In the genomic region with DNA sequence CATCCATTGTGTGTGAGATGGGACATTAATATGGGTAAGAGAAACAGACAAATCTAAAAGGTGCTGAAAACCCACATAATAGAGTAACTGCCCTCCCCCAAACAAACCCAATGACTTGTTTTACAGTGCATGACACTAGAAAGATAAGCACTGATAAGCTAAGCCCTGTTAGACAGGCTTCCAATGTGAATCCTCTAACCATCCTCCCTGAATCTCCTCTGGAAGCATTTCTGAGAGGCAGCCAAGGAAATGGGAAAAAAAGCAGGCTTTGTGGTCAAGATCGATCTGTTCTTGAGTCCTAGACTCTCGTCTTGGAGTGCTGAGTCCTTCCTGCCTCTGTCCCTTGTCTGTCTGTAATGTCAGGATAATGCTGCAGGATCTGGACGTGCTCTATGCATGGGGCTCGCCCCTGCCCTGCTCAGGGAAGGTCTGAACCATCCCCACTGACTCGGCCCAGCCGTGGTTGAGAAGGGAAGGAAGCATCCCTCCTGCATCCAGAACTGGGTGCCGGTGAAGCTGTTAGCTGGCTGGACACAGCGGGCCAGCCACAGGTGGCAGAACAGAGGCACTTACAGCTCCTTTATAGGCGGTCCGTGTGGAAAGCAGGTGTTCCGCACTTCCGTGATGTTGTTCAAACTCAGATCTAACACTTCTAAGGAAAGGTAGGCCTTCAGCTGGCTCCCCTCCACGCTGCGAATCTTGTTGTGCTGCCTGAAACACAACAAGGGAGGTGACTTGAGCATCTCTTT, we compare ENCODE assay signal across 13 cellular contexts.
DNase-seq lines count a peak whose midpoint lies in the region; ATAC-seq and TF ChIP-seq lines count a peak whose summit lies in the region.
"Had no signal": no experiment of that assay in that cellular context is flagged by ENCODE, and none has a peak within 500 bp of the region (broad histone marks: within the 10 kb centered on the region; RNA-seq: fewer than 3 reads in every experiment).

No MANE protein-coding gene starts in this region.

- no peaks in the 10 kb centered on the region for H3K27me3 ChIP-seq in GM23338 (ENCODE audit: insufficient read depth)
- H3K27me3 ChIP-seq in gastroesophageal sphincter, result no peaks in the 10 kb centered on the region
- H3K27me3 ChIP-seq in sigmoid colon, result no peaks in the 10 kb centered on the region

- H3F3A ChIP-seq in GM23338 (replicated peaks; ENCODE audit: low read depth), result no peaks in the 10 kb centered on the region

- H3K27ac ChIP-seq in GM23338 (ENCODE audit: low read depth) (0 out of 2 replicates have a peak overlapping the region, but pooled peaks have one; percentile 59), gastroesophageal sphincter (peak overlapping the region; percentile 39 to 82 (median 62)), sigmoid colon (peak overlapping the region; percentile 68 to 95 (median 86))

- H2AFZ ChIP-seq in GM23338, result no peak overlapping the region

- H3K4me3 Mint-ChIP-seq in GM23338 (no peak overlapping the region), WTC11 (no peak overlapping the region)

- CTCF ChIA-PET in WTC11 (lab: Charles Lee), result interaction anchor here (2.2 kb wide), 1 partner anchor 9 kb away, joined by 9 read pairs; no protein-coding TSS in a partner anchor

- peaks cover 24% of the 10 kb centered on the region for H4K20me1 ChIP-seq in GM23338 (replicated peaks; ENCODE audit: insufficient read depth)

- H3K4me1 ChIP-seq in GM23338 (ENCODE audit: insufficient read depth) (peaks cover 10% of the 10 kb centered on the region), gastroesophageal sphincter (peaks cover 3 to 93% (median 30%) of the 10 kb centered on the region in 3 donors), sigmoid colon (peaks cover 0 to 91% (median 88%) of the 10 kb centered on the region in 4 donors)

- TF ChIP-seq POLR2A in gastroesophageal sphincter (IDR thresholded peaks at IDR 0.05) (no peak), sigmoid colon (IDR thresholded peaks at IDR 0.05) (no peak), erythroblast (IDR thresholded peaks at IDR 0.05; ENCODE audit: low read length) (no peak)

- ATAC-seq in GM23338, result no peak
- ATAC-seq in WTC11, result no peak
- ATAC-seq in gastroesophageal sphincter, result no peak
- ATAC-seq in GM18511 (IDR thresholded peaks at IDR 0.05; ENCODE audit: unreplicated experiment), result no peak
- no peak for ATAC-seq in GM18873 (IDR thresholded peaks at IDR 0.05; ENCODE audit: low FRiP score, unreplicated experiment)

- H3K9me2 ChIP-seq in GM23338 (ENCODE audit: insufficient read depth), result no peaks in the 10 kb centered on the region

- H3K4me1 Mint-ChIP-seq in GM23338, result peaks cover 61% of the 10 kb centered on the region
- peaks cover 48% of the 10 kb centered on the region for H3K4me1 Mint-ChIP-seq in WTC11

- H3K9me3 ChIP-seq in gastroesophageal sphincter (no peaks in the 10 kb centered on the region), sigmoid colon (no peaks in the 10 kb centered on the region)

- peaks cover 70% of the 10 kb centered on the region for H3K79me2 ChIP-seq in GM23338 (replicated peaks; ENCODE audit: insufficient read depth)

- peaks cover 12% of the 10 kb centered on the region for H3K27me3 Mint-ChIP-seq in GM23338 (ENCODE audit: insufficient read depth, low read depth, poor library complexity)
- H3K27me3 Mint-ChIP-seq in WTC11 (ENCODE audit: low read depth), result peaks cover 6% of the 10 kb centered on the region

- no peak for TF ChIP-seq EP300 in gastroesophageal sphincter (IDR thresholded peaks at IDR 0.05)
- TF ChIP-seq EP300 in sigmoid colon (IDR thresholded peaks at IDR 0.05), result no peak

- POLR2A ChIA-PET in WTC11 (lab: Charles Lee), result interaction anchor here (0.9 kb wide), 1 partner anchor 26 kb away, joined by 4 read pairs; no protein-coding TSS in a partner anchor

- no peak for DNase-seq in GM23338 (ENCODE audit: low spot score)
- no peak for DNase-seq in WTC11 (ENCODE audit: low spot score)
- DNase-seq in sigmoid colon, result no peak
- DNase-seq in erythroblast (lab: John Stamatoyannopoulos, UW), result no peak
- DNase-seq in activated T-cell treated with anti-CD3 and anti-CD28 coated beads for 4 hours, result no peak
- DNase-seq: activated effector memory CD4-positive, alpha-beta T cell treated with anti-CD3 and anti-CD28 coated beads, Interleukin-2, amount 50 U/mL, for 16 hours; mammary epithelial cell; NCI-H2029; NCI-H774; T-helper 9 cell had no signal

- no peak overlapping the region for H3K4me2 ChIP-seq in GM23338

- H3K36me3 ChIP-seq in GM23338 (ENCODE audit: insufficient read depth) (peaks cover 41% of the 10 kb centered on the region), gastroesophageal sphincter (peaks cover 0 to 43% of the 10 kb centered on the region in 2 donors), sigmoid colon (peaks cover 9 to 26% (median 19%) of the 10 kb centered on the region in 4 donors)

- TF ChIP-seq CTCF in GM23338 (conservative IDR thresholded peaks at IDR 0.05; ENCODE audit: low read depth in 2 of 2), result no peak
- TF ChIP-seq CTCF in WTC11 (IDR thresholded peaks at IDR 0.05), result no peak
- TF ChIP-seq CTCF in gastroesophageal sphincter (IDR thresholded peaks at IDR 0.05), result no peak
- TF ChIP-seq CTCF in sigmoid colon (IDR thresholded peaks at IDR 0.05), result no peak

- WGBS in gastroesophageal sphincter (ENCODE audit: low coverage in 1 of 2), 2 donors, result 27 to 52% methylated on average over 2 to 5 of the region's 14 CpGs
- WGBS in sigmoid colon, 2 donors, result 29 to 69% methylated on average over 14 of the region's 14 CpGs

- H3K27ac Mint-ChIP-seq in GM23338 (no peak overlapping the region), WTC11 (peak overlapping the region; percentile 39)

- no peak overlapping the region for H3K4me3 ChIP-seq in GM23338
- no peak overlapping the region for H3K4me3 ChIP-seq in gastroesophageal sphincter
- H3K4me3 ChIP-seq in sigmoid colon, result no peak overlapping the region

- H3K36me3 Mint-ChIP-seq in GM23338 (ENCODE audit: low read depth) (peaks cover 96% of the 10 kb centered on the region), WTC11 (peaks cover 87% of the 10 kb centered on the region)

- intact Hi-C loops in sigmoid colon (cut with DNase I), result loop anchor here (5.0 to 10.0 kb wide), 3 partner anchors 198 to 291 kb away; no protein-coding TSS in a partner anchor

- peaks cover 22% of the 10 kb centered on the region for H3K9me3 Mint-ChIP-seq in GM23338
- peaks cover 19% of the 10 kb centered on the region for H3K9me3 Mint-ChIP-seq in WTC11

TF ChIP-seq in GM23338, 12 proteins besides CTCF, POLR2A, EP300 and RAD21:
- no peak for TF ChIP-seq CREB1 (CRISPR knock-in tag; IDR thresholded peaks at IDR 0.05; ENCODE audit: low read depth)
- no peak for TF ChIP-seq ZNF331 (CRISPR knock-in tag; IDR thresholded peaks at IDR 0.05; ENCODE audit: low read depth)
- no peak for TF ChIP-seq JUNB (IDR thresholded peaks at IDR 0.05; ENCODE audit: unreplicated experiment)
TF ChIP-seq in GM23338: peak in this region for 0.

TF ChIP-seq in WTC11, 78 proteins besides CTCF, POLR2A, EP300 and RAD21:
- TF ChIP-seq ZNF232 (CRISPR knock-in tag; IDR thresholded peaks at IDR 0.05) (no peak), IRF2 (CRISPR knock-in tag; IDR thresholded peaks at IDR 0.05; ENCODE audit: borderline replicate concordance, low read depth) (no peak)
- TF ChIP-seq, protein P1, sequence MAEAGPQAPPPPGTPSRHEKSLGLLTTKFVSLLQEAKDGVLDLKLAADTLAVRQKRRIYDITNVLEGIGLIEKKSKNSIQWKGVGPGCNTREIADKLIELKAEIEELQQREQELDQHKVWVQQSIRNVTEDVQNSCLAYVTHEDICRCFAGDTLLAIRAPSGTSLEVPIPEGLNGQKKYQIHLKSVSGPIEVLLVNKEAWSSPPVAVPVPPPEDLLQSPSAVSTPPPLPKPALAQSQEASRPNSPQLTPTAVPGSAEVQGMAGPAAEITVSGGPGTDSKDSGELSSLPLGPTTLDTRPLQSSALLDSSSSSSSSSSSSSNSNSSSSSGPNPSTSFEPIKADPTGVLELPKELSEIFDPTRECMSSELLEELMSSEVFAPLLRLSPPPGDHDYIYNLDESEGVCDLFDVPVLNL (CRISPR knock-in tag; IDR thresholded peaks at IDR 0.05; ENCODE audit: borderline replicate concordance, low read depth), result no peak
